In the genomic region with DNA sequence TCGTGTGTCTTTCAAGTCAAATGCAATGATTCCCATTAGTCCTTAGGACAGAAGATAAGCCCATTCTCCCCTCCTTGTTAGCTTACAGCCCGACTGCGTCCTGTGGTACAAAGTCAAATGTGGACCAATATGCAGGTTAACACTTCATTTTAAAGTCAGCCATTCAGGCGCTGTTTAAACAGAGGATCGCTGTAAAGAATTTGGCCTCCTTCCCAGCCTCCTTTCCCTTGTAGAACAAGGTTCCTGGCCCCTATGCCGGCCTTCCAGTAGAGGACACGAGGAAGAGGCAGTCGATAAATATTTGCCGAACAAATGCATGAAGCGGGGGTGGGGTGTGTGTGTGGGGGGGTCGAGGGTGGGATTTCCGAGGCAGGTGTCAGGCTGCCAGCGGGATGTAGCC, we compare ENCODE assay signal across 18 cellular contexts. TPM values are rescaled to one million over a fixed set of nuclear protein-coding genes. Genes with fewer than 3 reads are reported as not detected.
DNase-seq lines count a peak whose midpoint lies in the region; TF ChIP-seq lines count a peak whose summit lies in the region.
"Had no signal": no experiment of that assay in that cellular context is flagged by ENCODE, and none has a peak within 500 bp of the region (broad histone marks: within the 10 kb centered on the region; RNA-seq: fewer than 3 reads in every experiment).

No MANE protein-coding gene starts in this region.

- H3K27ac ChIP-seq in substantia nigra (ENCODE audit: low read depth, low read length, poor library complexity, severe bottlenecking), result no peak overlapping the region
- H3K27ac ChIP-seq: brain microvascular endothelial cell, Peyer's patch, skin epidermis had no signal

- H3K36me3 Mint-ChIP-seq in Calu3 (ENCODE audit: insufficient read depth, unreplicated experiment), result peaks cover 8% of the 10 kb centered on the region

- H3K27ac Mint-ChIP-seq in Calu3 (ENCODE audit: unreplicated experiment), result no peak overlapping the region

- CTCF ChIA-PET in Calu3 (lab: Charles Lee), result interaction anchor here (1.2 kb wide), 1 partner anchor 450 kb away, joined by 3 read pairs; no protein-coding TSS in a partner anchor

- H3K27me3 Mint-ChIP-seq in Calu3 (ENCODE audit: unreplicated experiment), result peaks cover 98% of the 10 kb centered on the region

- no peak overlapping the region for H2AFZ ChIP-seq in Loucy (ENCODE audit: low read length)

- no peaks in the 10 kb centered on the region for H3K9me3 ChIP-seq in Loucy (ENCODE audit: insufficient read depth, low read depth, low read length)
- H3K9me3 ChIP-seq: Peyer's patch had no signal

- peaks cover 18% of the 10 kb centered on the region for H4K20me1 ChIP-seq in Loucy (ENCODE audit: insufficient read depth, low read length, poor library complexity, severe bottlenecking)

- no peak overlapping the region for H3K9ac ChIP-seq in Loucy (ENCODE audit: low read depth, low read length, poor library complexity, severe bottlenecking)

- H3K4me1 ChIP-seq in Loucy (ENCODE audit: insufficient read depth, low read length, poor library complexity, severe bottlenecking), result peaks cover 25% of the 10 kb centered on the region

- TF ChIP-seq CTCF in Calu3 (IDR thresholded peaks at IDR 0.05; ENCODE audit: unreplicated experiment) (no peak), Loucy (conservative IDR thresholded peaks at IDR 0.05; ENCODE audit: low read length) (no peak)

- H3K4me3 ChIP-seq in Loucy (ENCODE audit: low read length, poor library complexity, severe bottlenecking), result peak overlapping the region; percentile 84
- H3K4me3 ChIP-seq: Peyer's patch, skin epidermis had no signal

- H3K27me3 ChIP-seq in Loucy (ENCODE audit: insufficient read depth, low read length, poor library complexity, severe bottlenecking), result no peaks in the 10 kb centered on the region

- H3K4me1 Mint-ChIP-seq in Calu3 (ENCODE audit: low read depth, unreplicated experiment), result no peaks in the 10 kb centered on the region

- BruUV-seq in Calu3 (replicated peaks; lab: Mats Ljungman, UMichigan), result no TSS peak

- DNase-seq in Calu3, result peak; percentile 6
- peak; percentile 69 for DNase-seq in NCI-H774 (lab: John Stamatoyannopoulos, UW)
- DNase-seq in mesenteric fat pad (ENCODE audit: low spot score), result peak; percentile 2
- no peak for DNase-seq in pons (ENCODE audit: low spot score)
- no peak for DNase-seq in activated effector memory CD4-positive, alpha-beta T cell treated with anti-CD3 and anti-CD28 coated beads, Interleukin-2, amount 50 U/mL, for 16 hours
- no peak for DNase-seq in OCI-M1 (lab: John Stamatoyannopoulos, UW)
- no peak for DNase-seq in substantia nigra (lab: John Stamatoyannopoulos, UW)
- DNase-seq: activated CD4-positive, alpha-beta T cell treated with anti-CD3 and anti-CD28 coated beads for 48 hours; activated CD8-positive, alpha-beta memory T cell treated with anti-CD3 and anti-CD28 coated beads, Interleukin-2, amount 50 U/mL, for 48 hours; activated naive CD4-positive, alpha-beta T cell treated with Interleukin-2 at 50 U/mL for 16 hours; brain microvascular endothelial cell; dermis blood vessel endothelial cell; MV-4-11; NCI-H524 treated with DMSO at 0.1 percent for 48 hours; stimulated activated CD4-positive, alpha-beta T cell treated with anti-CD3 and anti-CD28 coated beads, Interleukin-4, amount 100 ng/mL, for 24 hours had no signal

- H3K4me2 ChIP-seq in Loucy (ENCODE audit: low read depth, low read length, poor library complexity, severe bottlenecking), result peak overlapping the region; percentile 84

- peaks cover 93% of the 10 kb centered on the region for H3K79me2 ChIP-seq in Loucy (ENCODE audit: insufficient read depth, low read length)

- no peaks in the 10 kb centered on the region for H3K9me3 Mint-ChIP-seq in Calu3 (ENCODE audit: low read depth, unreplicated experiment)

- no peaks in the 10 kb centered on the region for H3F3A ChIP-seq in Loucy (ENCODE audit: low read depth)

- H3K36me3 ChIP-seq in Loucy (ENCODE audit: insufficient read depth, low read length), result no peaks in the 10 kb centered on the region
- H3K36me3 ChIP-seq: brain microvascular endothelial cell, Peyer's patch had no signal

- H3K4me3 Mint-ChIP-seq in Calu3 (ENCODE audit: low read depth, unreplicated experiment), result no peak overlapping the region

- intact Hi-C loops in Calu3 (cut with micrococcal nuclease; ENCODE audit: unreplicated experiment), result loop anchor here (5.0 kb wide), 1 partner anchor 357 kb away; no protein-coding TSS in a partner anchor

- no peaks in the 10 kb centered on the region for H3K9me2 ChIP-seq in Loucy (replicated peaks; ENCODE audit: low read depth, low read length)

RNA-seq across cellular contexts. Expression of gene SDK2, which starts 4.3 kb away (rescaled TPM):
- total RNA-seq in Calu3 (2022) (0.07 TPM in 1 of 2 replicates, not detected in the other), mesenteric fat pad (0.84 TPM)
- total RNA-seq: dermis blood vessel endothelial cell had no signal

Comparison
In these comparisons a context has a peak if more than half of its experiments do, and no peak if none do; other contexts are left out.
1. DNase-seq: peak in Calu3 (single experiment), NCI-H774 (single experiment) and mesenteric fat pad (single experiment); none in pons (single experiment), activated effector memory CD4-positive, alpha-beta T cell treated with anti-CD3 and anti-CD28 coated beads, Interleukin-2, amount 50 U/mL, for 16 hours (single experiment), OCI-M1 (single experiment) and substantia nigra (0 of 49).